1 cellular context compared by ENCODE assay signal in genomic region chr3:155334897-155335883, GRCh38.
TF ChIP-seq lines count a peak whose summit lies in the region.

No MANE protein-coding gene starts in this region.

TF ChIP-seq in K562, 482 proteins besides CTCF, POLR2A, EP300 and RAD21 (continued from another document and continues in another):
- no peak for TF ChIP-seq SNIP1 (IDR thresholded peaks at IDR 0.05; ENCODE audit: low read depth)
- TF ChIP-seq CBX1 (IDR thresholded peaks at IDR 0.05; ENCODE audit: low read depth), result no peak; the same call in 1 of the 2 replicates
- no peak for TF ChIP-seq FOXK1 (CRISPR knock-in tag; IDR thresholded peaks at IDR 0.05; ENCODE audit: borderline replicate concordance)
- peak; percentile 27; the same call in 1 of the 2 replicates for TF ChIP-seq ZBTB40 (IDR thresholded peaks at IDR 0.05)
- TF ChIP-seq ZBTB40 (CRISPR knock-in tag; IDR thresholded peaks at IDR 0.05), result no peak
- TF ChIP-seq PRMT5 (CRISPR knock-in tag; IDR thresholded peaks at IDR 0.05), result no peak
- TF ChIP-seq TARDBP (IDR thresholded peaks at IDR 0.05), result no peak
- no peak for TF ChIP-seq DDX20 (tag; IDR thresholded peaks at IDR 0.05; ENCODE audit: low read depth)
- TF ChIP-seq ZNF609 (CRISPR knock-in tag; IDR thresholded peaks at IDR 0.05; ENCODE audit: borderline replicate concordance), result no peak
- TF ChIP-seq NEUROD1 (IDR thresholded peaks at IDR 0.05; ENCODE audit: borderline replicate concordance, low read depth, low read length, partially characterized antibody), result peak; percentile 60
- TF ChIP-seq PHF8 (IDR thresholded peaks at IDR 0.05; ENCODE audit: borderline replicate concordance, low read length), result no peak; the same call in 1 of the 2 replicates
- no peak for TF ChIP-seq PCBP1 (IDR thresholded peaks at IDR 0.05; ENCODE audit: low read depth, low read length, poor library complexity, severe bottlenecking)
- no peak for TF ChIP-seq ZNF696 (CRISPR knock-in tag; conservative IDR thresholded peaks at IDR 0.05)
- no peak for TF ChIP-seq ZC3H8 (IDR thresholded peaks at IDR 0.05)
- no peak for TF ChIP-seq E2F1 (CRISPR knock-in tag; IDR thresholded peaks at IDR 0.05)
- TF ChIP-seq TAF15 (IDR thresholded peaks at IDR 0.05; ENCODE audit: low read depth, low read length), result no peak
- no peak for TF ChIP-seq PRPF4 (IDR thresholded peaks at IDR 0.05; ENCODE audit: insufficient read depth, low read depth, low read length, poor library complexity, severe bottlenecking)
- peak; percentile 59; the same call in 1 of the 2 replicates for TF ChIP-seq ZBTB2 (IDR thresholded peaks at IDR 0.05)
- TF ChIP-seq CBFA2T3 (IDR thresholded peaks at IDR 0.05), result peak; percentile 94
- TF ChIP-seq MCM2 (IDR thresholded peaks at IDR 0.05; ENCODE audit: low read depth), result no peak
- no peak for TF ChIP-seq ZNF512 (tag; IDR thresholded peaks at IDR 0.05)
- TF ChIP-seq USF1 (CRISPR knock-in tag; IDR thresholded peaks at IDR 0.05), result no peak
- TF ChIP-seq POLR2G (IDR thresholded peaks at IDR 0.05; ENCODE audit: low read depth, low read length), result no peak
- no peak for TF ChIP-seq TFAM (CRISPR knock-in tag; conservative IDR thresholded peaks at IDR 0.05)
- TF ChIP-seq GMEB1 (CRISPR knock-in tag; IDR thresholded peaks at IDR 0.05), result no peak
- TF ChIP-seq SETDB1 (IDR thresholded peaks at IDR 0.05; ENCODE audit: low read length), result no peak
- no peak for TF ChIP-seq ZNF77 (CRISPR knock-in tag; IDR thresholded peaks at IDR 0.05)
- TF ChIP-seq RBM17 (IDR thresholded peaks at IDR 0.05; ENCODE audit: borderline replicate concordance, low read depth, low read length), result no peak
- TF ChIP-seq ETS1 (conservative IDR thresholded peaks at IDR 0.05; ENCODE audit: control insufficient read depth, low read depth, low read length), result no peak
- TF ChIP-seq SMAD4 (CRISPR knock-in tag; conservative IDR thresholded peaks at IDR 0.05), result peak; percentile 72
- no peak for TF ChIP-seq RBM25 (IDR thresholded peaks at IDR 0.05; ENCODE audit: low read depth, low read length, severe bottlenecking)
- TF ChIP-seq MAZ (CRISPR knock-in tag; conservative IDR thresholded peaks at IDR 0.05 in 1 of 2, IDR thresholded peaks at IDR 0.05 in 1 of 2), result no peak; a peak in 1 of 4 replicates
- no peak for TF ChIP-seq MXI1 (IDR thresholded peaks at IDR 0.05; ENCODE audit: low read depth, low read length)
- no peak for TF ChIP-seq ZNF444 (CRISPR knock-in tag; IDR thresholded peaks at IDR 0.05)
- no peak for TF ChIP-seq IRF2 (CRISPR knock-in tag; IDR thresholded peaks at IDR 0.05)
- TF ChIP-seq ILF3 (IDR thresholded peaks at IDR 0.05; ENCODE audit: borderline replicate concordance), result no peak
- no peak for TF ChIP-seq ZC3H4 (CRISPR knock-in tag; IDR thresholded peaks at IDR 0.05; ENCODE audit: borderline replicate concordance)
